ENCODE assay signal across 9 cellular contexts in genomic region chrX:101287402-101287801, GRCh38. TPM values are rescaled to one million over a fixed set of nuclear protein-coding genes. Genes with fewer than 3 reads are reported as not detected.
A peak's percentile ranks its signal among the peaks of the same experiment; 100 is the strongest.
DNase-seq lines count a peak whose midpoint lies in the region; ATAC-seq and TF ChIP-seq lines count a peak whose summit lies in the region.
"Had no signal": no experiment of that assay in that cellular context is flagged by ENCODE, and none has a peak within 500 bp of the region (broad histone marks: within the 10 kb centered on the region; RNA-seq: fewer than 3 reads in every experiment).

No MANE protein-coding gene starts in this region.

- H3K9me3 ChIP-seq in right cardiac atrium (ENCODE audit: control insufficient read depth, low read length): no peaks in the 10 kb centered on the region

- in situ Hi-C loops in GM13977 (cut with MboI; ENCODE audit: low pct_unique_long_range_greater_than_20kb, low sequenced_read_pairs, unreplicated experiment): no loop called here

- no peak overlapping the region for H3K27ac Mint-ChIP-seq in activated CD4-positive, alpha-beta memory T cell treated with anti-CD3 and anti-CD28 coated beads, Interleukin-2, amount 10 ng/mL, durations not matched to agents 7 days and 5 days

- POLR2A ChIA-PET in BJ (lab: Charles Lee): no interaction called here
- POLR2A ChIA-PET in activated CD4-positive, alpha-beta memory T cell treated with anti-CD3 and anti-CD28 coated beads, Interleukin-2, amount 10 ng/mL, durations not matched to agents 7 days and 5 days (lab: Charles Lee): no interaction called here

- intact Hi-C loops in right cardiac atrium (cut with DNase I): loop anchor here in 1 of 4 donors (10.0 kb wide), 1 partner anchor 603 kb away; no protein-coding TSS in a partner anchor

- no peak overlapping the region for H3K4me3 Mint-ChIP-seq in activated CD4-positive, alpha-beta memory T cell treated with anti-CD3 and anti-CD28 coated beads, Interleukin-2, amount 10 ng/mL, durations not matched to agents 7 days and 5 days

- CTCF ChIA-PET in BJ (lab: Yijun Ruan, JAX): interaction anchor here (0.8 to 3.0 kb wide), 7 partner anchors 9 to 393 kb away, joined by 3 to 14 read pairs (median 3); partner anchors contain the start of gene DRP2
- CTCF ChIA-PET in activated CD4-positive, alpha-beta memory T cell treated with anti-CD3 and anti-CD28 coated beads, Interleukin-2, amount 10 ng/mL, durations not matched to agents 7 days and 5 days (lab: Charles Lee): interaction anchor here (0.5 to 1.0 kb wide), 3 partner anchors 9 to 530 kb away, joined by 3 to 4 read pairs (median 3); no protein-coding TSS in a partner anchor

- H3K4me1 Mint-ChIP-seq in activated CD4-positive, alpha-beta memory T cell treated with anti-CD3 and anti-CD28 coated beads, Interleukin-2, amount 10 ng/mL, durations not matched to agents 7 days and 5 days: no peaks in the 10 kb centered on the region

- peaks cover 3% of the 10 kb centered on the region for H3K27me3 Mint-ChIP-seq in activated CD4-positive, alpha-beta memory T cell treated with anti-CD3 and anti-CD28 coated beads, Interleukin-2, amount 10 ng/mL, durations not matched to agents 7 days and 5 days

- H3K36me3 ChIP-seq in BJ (ENCODE audit: control insufficient read depth, insufficient read depth, low read length): no peaks in the 10 kb centered on the region

- ATAC-seq in right cardiac atrium: no peak

- TF ChIP-seq CTCF in BJ (IDR thresholded peaks at IDR 0.05; ENCODE audit: insufficient read depth, low read depth, low read length) (peak; percentile 62), GM13977 (IDR thresholded peaks at IDR 0.05; ENCODE audit: extremely low read depth, insufficient read depth, missing control alignments) (peak; percentile 48), fibroblast of pulmonary artery (IDR thresholded peaks at IDR 0.05; ENCODE audit: low read length, missing control alignments) (peak; percentile 62)

- WGBS in right cardiac atrium: 13% methylated on average over 2 of the region's 2 CpGs

- no peaks in the 10 kb centered on the region for H3K36me3 Mint-ChIP-seq in activated CD4-positive, alpha-beta memory T cell treated with anti-CD3 and anti-CD28 coated beads, Interleukin-2, amount 10 ng/mL, durations not matched to agents 7 days and 5 days (ENCODE audit: low read depth)

- no peaks in the 10 kb centered on the region for H3K27me3 ChIP-seq in BJ (ENCODE audit: control insufficient read depth, insufficient read depth, low read length)
- H3K27me3 ChIP-seq in right cardiac atrium (ENCODE audit: control insufficient read depth, insufficient read depth): no peaks in the 10 kb centered on the region

- no peaks in the 10 kb centered on the region for H3K4me1 ChIP-seq in right cardiac atrium (ENCODE audit: control insufficient read depth, insufficient read depth, low read length)

- H3K27ac ChIP-seq in right cardiac atrium (ENCODE audit: low read length): no peak overlapping the region

- H3K4me3 ChIP-seq in BJ (ENCODE audit: low read depth, low read length) (no peak overlapping the region), fibroblast of pulmonary artery (replicated peaks; ENCODE audit: low read depth, low read length) (no peak overlapping the region), right cardiac atrium (ENCODE audit: low read length) (no peak overlapping the region)

- DNase-seq in BJ (ENCODE audit: low read depth): peak; percentile 7
- peak; percentile 57 for DNase-seq in GM13977 (ENCODE audit: low spot score)
- DNase-seq in LHCN-M2 (ENCODE audit: low read depth): peak; percentile 45
- peak; percentile 38 for DNase-seq in SK-N-DZ (ENCODE audit: low spot score)
- peak; percentile 66 for DNase-seq in fibroblast of pulmonary artery (ENCODE audit: low read depth)
- DNase-seq in renal cortical epithelial cell (ENCODE audit: low read depth): peak; percentile 35
- no peak for DNase-seq in activated CD4-positive, alpha-beta memory T cell treated with anti-CD3 and anti-CD28 coated beads, Interleukin-2, amount 10 ng/mL, durations not matched to agents 7 days and 5 days
- DNase-seq in right cardiac atrium: no peak

- H3K9me3 Mint-ChIP-seq in activated CD4-positive, alpha-beta memory T cell treated with anti-CD3 and anti-CD28 coated beads, Interleukin-2, amount 10 ng/mL, durations not matched to agents 7 days and 5 days: no peaks in the 10 kb centered on the region

RNA-seq across cellular contexts. Expression of gene TAF7L, which starts 3.7 kb away (rescaled TPM):
- polyA plus RNA-seq in BJ (2011; rRNA removed) (0.13 and 0.22 TPM in 2 replicates), right cardiac atrium (not detected)
- not detected in 2 replicates for polyA minus RNA-seq in BJ (2011; rRNA and poly(A)+ RNA removed)
- total RNA-seq in LHCN-M2 (2014; rRNA removed) (0.13 TPM in 1 of 2 replicates, not detected in the other), renal cortical epithelial cell (0.10 TPM in 1 of 2 replicates, not detected in the other), right cardiac atrium (not detected)
- polyA plus RNA-seq in LHCN-M2 (2012): 0.05 TPM
- 0.06 and 0.23 TPM in 2 replicates for polyA plus RNA-seq in SK-N-DZ (2014; cell fraction: cytosol; rRNA removed)
- 0.25 and 0.32 TPM in 2 replicates for polyA plus RNA-seq in SK-N-DZ (2014; cell fraction: nucleus; rRNA removed)
- total RNA-seq in activated CD4-positive, alpha-beta memory T cell treated with anti-CD3 and anti-CD28 coated beads, Interleukin-2, amount 10 ng/mL, durations not matched to agents 7 days and 5 days: not detected
- total RNA-seq: mononuclear cell had no signal

Comparison
In these comparisons a context has a peak if more than half of its experiments do, and no peak if none do; other contexts are left out.
1. DNase-seq: peak in BJ (single experiment), GM13977 (single experiment), LHCN-M2 (single experiment), SK-N-DZ (single experiment), fibroblast of pulmonary artery (single experiment) and renal cortical epithelial cell (single experiment); none in activated CD4-positive, alpha-beta memory T cell treated with anti-CD3 and anti-CD28 coated beads, Interleukin-2, amount 10 ng/mL, durations not matched to agents 7 days and 5 days (single experiment) and right cardiac atrium (0 of 3).
2. Peak in every context shown above with its lines, with median percentiles within 50 percentile points of each other: CTCF ChIP-seq.